Comparison of ENCODE assay signal across 25 cellular contexts in the genomic region with DNA sequence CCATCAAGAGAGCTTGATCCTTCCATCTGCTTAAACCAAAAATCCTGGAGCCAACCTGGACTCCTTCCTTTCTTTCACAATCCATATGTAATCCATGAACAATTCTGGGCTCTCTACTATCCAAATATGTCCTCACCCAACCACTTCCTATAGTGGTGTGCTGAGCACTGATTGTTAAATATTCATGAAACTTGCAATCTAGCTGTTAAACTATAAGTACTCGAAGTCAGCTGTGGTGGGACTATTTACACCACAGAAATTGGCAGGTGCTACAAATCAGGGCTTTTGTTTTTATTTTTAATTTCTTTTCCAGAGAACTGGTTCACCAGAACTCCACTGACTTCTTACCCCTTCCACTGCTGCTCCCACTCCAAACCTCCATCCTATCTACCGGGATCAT.
"Had no signal": no experiment of that assay in that cellular context is flagged by ENCODE, and none has a peak within 500 bp of the region (broad histone marks: within the 10 kb centered on the region; RNA-seq: fewer than 3 reads in every experiment).

No MANE protein-coding gene starts in this region.

- DNase-seq: natural killer cell; occipital lobe; ovary; posterior cingulate gyrus; psoas muscle; right cardiac atrium; right lobe of liver; sigmoid colon; small intestine; stimulated activated CD4-positive, alpha-beta T cell treated with anti-CD3 and anti-CD28 coated beads, Interleukin-15, amount 100 ng/mL, for 24 hours; stimulated activated CD4-positive, alpha-beta T cell treated with anti-CD3 and anti-CD28 coated beads, Interleukin-2, amount 100 ng/mL, for 24 hours; stimulated activated CD4-positive, alpha-beta T cell treated with anti-CD3 and anti-CD28 coated beads, Interleukin-2, amount 100 ng/mL, for 48 hours; stimulated activated CD4-positive, alpha-beta T cell treated with anti-CD3 and anti-CD28 coated beads, Interleukin-4, amount 100 ng/mL, for 24 hours; stimulated activated naive B cell treated with anti-CD40 and anti-IgM and Interleukin-4, amounts not matched to agents 10 μg/mL and 1 μg/mL and 100 μg/mL, for 72 hours; stimulated activated naive CD4-positive, alpha-beta T cell treated with Interleukin-2 at 50 U/mL for 16 hours; stomach; thyroid gland; trophoblast cell; upper lobe of left lung; uterus had no signal

- H3K27ac ChIP-seq: neural progenitor cell, ovary, parathyroid adenoma, psoas muscle, right lobe of liver, sigmoid colon, stomach, thoracic aorta, thyroid gland, tibial nerve, upper lobe of left lung, uterus had no signal

- H3K9me3 ChIP-seq: ovary, psoas muscle, right lobe of liver, sigmoid colon, stomach, thoracic aorta, thyroid gland, tibial nerve, upper lobe of left lung, uterus had no signal

- H3K4me1 ChIP-seq: neural progenitor cell, parathyroid adenoma, psoas muscle, right lobe of liver, stomach, thyroid gland, tibial nerve, upper lobe of left lung, uterus had no signal

- H3K36me3 ChIP-seq: neural progenitor cell, ovary, right lobe of liver, sigmoid colon, stomach, thoracic aorta, thyroid gland, tibial nerve, upper lobe of left lung, uterus had no signal

- H3K4me3 ChIP-seq: neural progenitor cell, ovary, psoas muscle, right lobe of liver, sigmoid colon, stomach, thoracic aorta, thyroid gland, tibial nerve, upper lobe of left lung, uterus had no signal

- ATAC-seq: natural killer cell; psoas muscle; right cardiac atrium; right lobe of liver; stimulated activated effector memory CD8-positive, alpha-beta T cell treated with anti-CD3 and anti-CD28 coated beads, Interleukin-12 subunit alpha, Interleukin-12 subunit beta, amount 100 ng/mL, for 72 hours; stimulated activated naive B cell treated with anti-CD40 and anti-IgM and Interleukin-4, amounts not matched to agents 10 μg/mL and 1 μg/mL and 100 μg/mL, for 72 hours had no signal
